19 cellular contexts compared by ENCODE assay signal in genomic region chr12:132161046-132161781, GRCh38. TPM values are rescaled to one million over a fixed set of nuclear protein-coding genes. Genes with fewer than 3 reads are reported as not detected.
DNase-seq lines count a peak whose midpoint lies in the region; ATAC-seq lines count a peak whose summit lies in the region.
"Had no signal": no experiment of that assay in that cellular context is flagged by ENCODE, and none has a peak within 500 bp of the region (broad histone marks: within the 10 kb centered on the region; RNA-seq: fewer than 3 reads in every experiment).

No MANE protein-coding gene starts in this region.

- H3K27me3 Mint-ChIP-seq in activated CD8-positive, alpha-beta memory T cell treated with anti-CD3 and anti-CD28 coated beads, Interleukin-2, amount 10 ng/mL, durations not matched to agents 7 days and 5 days = peaks cover 3% of the 10 kb centered on the region
- H3K27me3 Mint-ChIP-seq: CD8-positive, alpha-beta memory T cell had no signal

- no peak overlapping the region for H3K27ac ChIP-seq in mesendoderm (ENCODE audit: low read depth, low read length)
- H3K27ac ChIP-seq: WERI-Rb-1 had no signal

- H3K4me3 ChIP-seq in MG63 (no peak overlapping the region), mesendoderm (ENCODE audit: low read length) (no peak overlapping the region)
- H3K4me3 ChIP-seq: smooth muscle cell had no signal

- H3K36me3 ChIP-seq in MG63 (peaks cover 14% of the 10 kb centered on the region), mesendoderm (ENCODE audit: control insufficient read depth, insufficient read depth, low read length) (peaks cover 12% of the 10 kb centered on the region)
- H3K36me3 ChIP-seq: WERI-Rb-1 had no signal

- no peak for ATAC-seq in activated CD8-positive, alpha-beta memory T cell treated with anti-CD3 and anti-CD28 coated beads, Interleukin-2, amount 10 ng/mL, durations not matched to agents 7 days and 5 days
- no peak for ATAC-seq in HG02970 (IDR thresholded peaks at IDR 0.05; ENCODE audit: low FRiP score, unreplicated experiment)
- ATAC-seq: left lobe of liver; stimulated activated naive B cell treated with anti-CD40 and anti-IgM and Interleukin-4, amounts not matched to agents 10 μg/mL and 1 μg/mL and 100 μg/mL, for 72 hours had no signal

- no peak overlapping the region for H2BK120ac ChIP-seq in mesendoderm (ENCODE audit: low read depth, low read length)

- no peak overlapping the region for H2AK5ac ChIP-seq in mesendoderm (ENCODE audit: low read length)

- H4K8ac ChIP-seq in mesendoderm (ENCODE audit: low read depth, low read length) = no peak overlapping the region

- H3K27me3 ChIP-seq in MG63 = no peaks in the 10 kb centered on the region
- H3K27me3 ChIP-seq in mesendoderm (ENCODE audit: insufficient read depth, low read length, poor library complexity) = no peaks in the 10 kb centered on the region

- no peak overlapping the region for H4K5ac ChIP-seq in mesendoderm (ENCODE audit: low read length)

- peaks cover 1% of the 10 kb centered on the region; the same call in 1 of the 2 replicates for H3K9me3 ChIP-seq in MG63

- H3K9ac ChIP-seq in mesendoderm (ENCODE audit: low read length) = no peak overlapping the region

- no peaks in the 10 kb centered on the region for H3K4me1 ChIP-seq in mesendoderm (ENCODE audit: control insufficient read depth, low read depth, low read length)

- H3K4me2 ChIP-seq in mesendoderm (ENCODE audit: low read length) = no peak overlapping the region
- H3K4me2 ChIP-seq: smooth muscle cell had no signal

- peaks cover 2% of the 10 kb centered on the region for H3K9me3 Mint-ChIP-seq in activated CD8-positive, alpha-beta memory T cell treated with anti-CD3 and anti-CD28 coated beads, Interleukin-2, amount 10 ng/mL, durations not matched to agents 7 days and 5 days (ENCODE audit: low read depth)
- H3K9me3 Mint-ChIP-seq: CD8-positive, alpha-beta memory T cell; type B pancreatic cell had no signal

- DNase-seq in activated CD8-positive, alpha-beta memory T cell treated with anti-CD3 and anti-CD28 coated beads, Interleukin-2, amount 50 U/mL, for 4 hours = peak; percentile 9
- DNase-seq in activated CD8-positive, alpha-beta memory T cell treated with anti-CD3 and anti-CD28 coated beads, Interleukin-2, amount 10 ng/mL, durations not matched to agents 7 days and 5 days = no peak
- DNase-seq in MG63 = peak; percentile 72
- peak; percentile 65 for DNase-seq in amniotic epithelial cell (ENCODE audit: low read depth)
- DNase-seq in mesendoderm = peak; percentile 27
- no peak for DNase-seq in DMS114 treated with DMSO at 0.1 percent for 48 hours (lab: John Stamatoyannopoulos, UW; ENCODE audit: unreplicated experiment)
- no peak for DNase-seq in nucleus accumbens (lab: John Stamatoyannopoulos, UW)
- DNase-seq: ACHN; activated effector memory CD4-positive, alpha-beta T cell treated with anti-CD3 and anti-CD28 coated beads, Interleukin-2, amount 50 U/mL, for 16 hours; GDM1; hippocampal formation; NCI-H1105; stimulated activated naive B cell treated with anti-CD40 and anti-IgM and Interleukin-4, amounts not matched to agents 10 μg/mL and 1 μg/mL and 100 μg/mL, for 72 hours; WERI-Rb-1 had no signal

- H2BK5ac ChIP-seq in mesendoderm (ENCODE audit: low read length) = no peak overlapping the region

- no peak overlapping the region for H2BK15ac ChIP-seq in mesendoderm (replicated peaks; ENCODE audit: low read depth)

- H3K56ac ChIP-seq in mesendoderm (ENCODE audit: low read length) = no peak overlapping the region

- no peak overlapping the region for H3K27ac Mint-ChIP-seq in activated CD8-positive, alpha-beta memory T cell treated with anti-CD3 and anti-CD28 coated beads, Interleukin-2, amount 10 ng/mL, durations not matched to agents 7 days and 5 days
- H3K27ac Mint-ChIP-seq: stimulated activated naive B cell treated with anti-CD40 and anti-IgM and Interleukin-4, amounts not matched to agents 10 μg/mL and 1 μg/mL and 100 μg/mL, for 72 hours; type B pancreatic cell had no signal

- peaks cover 6% of the 10 kb centered on the region for H3K4me1 Mint-ChIP-seq in activated CD8-positive, alpha-beta memory T cell treated with anti-CD3 and anti-CD28 coated beads, Interleukin-2, amount 10 ng/mL, durations not matched to agents 7 days and 5 days

- H3K4me3 Mint-ChIP-seq in activated CD8-positive, alpha-beta memory T cell treated with anti-CD3 and anti-CD28 coated beads, Interleukin-2, amount 10 ng/mL, durations not matched to agents 7 days and 5 days = no peak overlapping the region
- H3K4me3 Mint-ChIP-seq: stimulated activated naive B cell treated with anti-CD40 and anti-IgM and Interleukin-4, amounts not matched to agents 10 μg/mL and 1 μg/mL and 100 μg/mL, for 72 hours; type B pancreatic cell had no signal

- no peak overlapping the region for H3K23ac ChIP-seq in mesendoderm (ENCODE audit: low read length)

- CTCF ChIA-PET in activated CD8-positive, alpha-beta memory T cell treated with anti-CD3 and anti-CD28 coated beads, Interleukin-2, amount 10 ng/mL, durations not matched to agents 7 days and 5 days (lab: Charles Lee) = interaction anchor here (1.8 kb wide), 1 partner anchor 28 kb away, joined by 3 read pairs; no protein-coding TSS in a partner anchor

- H3K79me2 ChIP-seq in mesendoderm (ENCODE audit: control insufficient read depth, insufficient read depth, low read length) = no peaks in the 10 kb centered on the region

- no peak overlapping the region for H3K4ac ChIP-seq in mesendoderm (ENCODE audit: low read depth, low read length)

- H3K36me3 Mint-ChIP-seq in activated CD8-positive, alpha-beta memory T cell treated with anti-CD3 and anti-CD28 coated beads, Interleukin-2, amount 10 ng/mL, durations not matched to agents 7 days and 5 days = no peaks in the 10 kb centered on the region
- H3K36me3 Mint-ChIP-seq: CD8-positive, alpha-beta memory T cell; type B pancreatic cell had no signal

- H3K79me1 ChIP-seq in mesendoderm (ENCODE audit: low read length) = no peaks in the 10 kb centered on the region

- WGBS in mesendoderm (ENCODE audit: extremely low coverage, insufficient coverage, low lambda C conversion rate) = no CpG with 5 or more reads among the region's 13 CpGs

- H3K18ac ChIP-seq in mesendoderm (ENCODE audit: low read length) = no peak overlapping the region

RNA-seq across cellular contexts. Expression of gene NOC4L, which starts 17.0 kb away (rescaled TPM):
- 10 to 100 TPM; 38.0 to 42.9 TPM for total RNA-seq in activated CD8-positive, alpha-beta memory T cell treated with anti-CD3 and anti-CD28 coated beads, Interleukin-2, amount 10 ng/mL, durations not matched to agents 7 days and 5 days
- total RNA-seq in MG63 (2014; rRNA removed; shearing (Covaris generic); ENCODE audit: low replicate concordance) = 23.1 and 40.1 TPM in 2 replicates
- polyA plus RNA-seq in mesendoderm (2013, experiment 1 of 2) = 47.8 TPM
- 47.2 TPM for polyA plus RNA-seq in mesendoderm (2013, experiment 2 of 2)

RNA-seq across cellular contexts. Expression of gene DDX51, which starts 17.1 kb away (rescaled TPM):
- 10 to 100 TPM; 24.4 to 30.5 TPM for total RNA-seq in activated CD8-positive, alpha-beta memory T cell treated with anti-CD3 and anti-CD28 coated beads, Interleukin-2, amount 10 ng/mL, durations not matched to agents 7 days and 5 days
- 10.8 and 17.3 TPM in 2 replicates for total RNA-seq in MG63 (2014; rRNA removed; shearing (Covaris generic); ENCODE audit: low replicate concordance)
- 11.8 TPM for polyA plus RNA-seq in mesendoderm (2013, experiment 1 of 2)
- polyA plus RNA-seq in mesendoderm (2013, experiment 2 of 2) = 10.3 TPM

Comparison
In these comparisons a context has a peak if more than half of its experiments do, and no peak if none do; other contexts are left out.
1. DNase-seq: peak in activated CD8-positive, alpha-beta memory T cell treated with anti-CD3 and anti-CD28 coated beads, Interleukin-2, amount 50 U/mL, for 4 hours (single experiment), MG63 (single experiment), amniotic epithelial cell (single experiment) and mesendoderm (single experiment); none in activated CD8-positive, alpha-beta memory T cell treated with anti-CD3 and anti-CD28 coated beads, Interleukin-2, amount 10 ng/mL, durations not matched to agents 7 days and 5 days (single experiment), DMS114 treated with DMSO at 0.1 percent for 48 hours (single experiment) and nucleus accumbens (0 of 56).